In genomic region chr16:31032736-31033708, GRCh38 we compare ENCODE assay signal across 1 cellular context.
A peak's percentile ranks its signal among the peaks of the same experiment; 100 is the strongest.
TF ChIP-seq lines count a peak whose summit lies in the region.

TSS of gene STX4 (plus strand) at chr16:31033558. CDS start at chr16:31033806, 248 bp downstream.

TF ChIP-seq in K562, 482 proteins besides CTCF, POLR2A, EP300 and RAD21 (continued from another document and continues in another):
- TF ChIP-seq SFPQ (IDR thresholded peaks at IDR 0.05; ENCODE audit: low read depth, low read length): no peak
- TF ChIP-seq SMARCA4 (IDR thresholded peaks at IDR 0.05): peak; percentile 29; the same call in 1 of the 2 replicates
- TF ChIP-seq ZBTB12 (CRISPR knock-in tag; IDR thresholded peaks at IDR 0.05): peak; percentile 91
- TF ChIP-seq FOXM1 (IDR thresholded peaks at IDR 0.05; ENCODE audit: low read depth): no peak
- TF ChIP-seq FOXM1 (CRISPR knock-in tag; IDR thresholded peaks at IDR 0.05; ENCODE audit: low read depth): peak; percentile 52; the same call in 1 of the 2 replicates
- no peak for TF ChIP-seq MCM5 (IDR thresholded peaks at IDR 0.05; ENCODE audit: low read depth)
- no peak for TF ChIP-seq ZNF584 (CRISPR knock-in tag; IDR thresholded peaks at IDR 0.05; ENCODE audit: low read depth)
- TF ChIP-seq PML (IDR thresholded peaks at IDR 0.05; ENCODE audit: low read length): peak; percentile 65; the same call in 1 of the 2 replicates
- peak; percentile 90 for TF ChIP-seq CREB3L1 (IDR thresholded peaks at IDR 0.05; ENCODE audit: borderline replicate concordance, low read depth)
- TF ChIP-seq ZNF655 (CRISPR knock-in tag; IDR thresholded peaks at IDR 0.05): no peak
- no peak for TF ChIP-seq ZNF274 (IDR thresholded peaks at IDR 0.05; ENCODE audit: borderline replicate concordance, low read depth, low read length)
- no peak for TF ChIP-seq MAFF (IDR thresholded peaks at IDR 0.05; ENCODE audit: low read length)
- TF ChIP-seq DPF2 (IDR thresholded peaks at IDR 0.05): 0 out of 2 replicates have a peak, but pooled peaks have one; percentile 57
- no peak for TF ChIP-seq SAFB2 (IDR thresholded peaks at IDR 0.05; ENCODE audit: borderline replicate concordance, low read depth, low read length, severe bottlenecking)
- TF ChIP-seq SIN3A (IDR thresholded peaks at IDR 0.05; ENCODE audit: borderline replicate concordance in 2 of 2, control insufficient read depth in 1 of 2, low read depth in 2 of 2, low read length in 2 of 2): peak; percentile 25 to 82; a peak in 1 of 4 replicates
- peak; percentile 62; the same call in 1 of the 2 replicates for TF ChIP-seq SUPT5H (IDR thresholded peaks at IDR 0.05)
- peak; percentile 43 for TF ChIP-seq CHD1 (IDR thresholded peaks at IDR 0.05; ENCODE audit: low read length)
- TF ChIP-seq MGA (IDR thresholded peaks at IDR 0.05): peak; percentile 99
- peak; percentile 71; the same call in 1 of the 2 replicates for TF ChIP-seq FOXO4 (CRISPR knock-in tag; IDR thresholded peaks at IDR 0.05)
- no peak for TF ChIP-seq ZNF282 (CRISPR knock-in tag; IDR thresholded peaks at IDR 0.05)
- TF ChIP-seq FOXA3 (CRISPR knock-in tag; conservative IDR thresholded peaks at IDR 0.05 in 1 of 2, IDR thresholded peaks at IDR 0.05 in 1 of 2): peak in 1 of 2 experiments; percentile 47; a peak in 1 of 4 replicates
- TF ChIP-seq PHB2 (IDR thresholded peaks at IDR 0.05; ENCODE audit: low read depth): no peak
- TF ChIP-seq FIP1L1 (IDR thresholded peaks at IDR 0.05; ENCODE audit: low read depth, low read length, poor library complexity, severe bottlenecking): peak; percentile 24
- no peak for TF ChIP-seq RBM22 (IDR thresholded peaks at IDR 0.05; ENCODE audit: low read depth, low read length, poor library complexity, severe bottlenecking)
- TF ChIP-seq CBFA2T2 (conservative IDR thresholded peaks at IDR 0.05): peak; percentile 97
- TF ChIP-seq THAP12 (CRISPR knock-in tag; IDR thresholded peaks at IDR 0.05): peak; percentile 16; the same call in 1 of the 2 replicates
- TF ChIP-seq ZNF316 (IDR thresholded peaks at IDR 0.05): peak; percentile 30
- TF ChIP-seq PHF20 (IDR thresholded peaks at IDR 0.05; ENCODE audit: partially characterized antibody): peak; percentile 40
- peak; percentile 82 for TF ChIP-seq ZBTB7A (IDR thresholded peaks at IDR 0.05; ENCODE audit: borderline replicate concordance, control insufficient read depth, low read depth, low read length)
- TF ChIP-seq KLF13 (tag; IDR thresholded peaks at IDR 0.05; ENCODE audit: borderline replicate concordance, low read depth): peak; percentile 64; the same call in 1 of the 2 replicates
- TF ChIP-seq RNF2 (IDR thresholded peaks at IDR 0.05): peak; percentile 87
- no peak for TF ChIP-seq HDAC6 (IDR thresholded peaks at IDR 0.05; ENCODE audit: low read depth, low read length)
- no peak for TF ChIP-seq DLX4 (CRISPR knock-in tag; IDR thresholded peaks at IDR 0.05)
- no peak for TF ChIP-seq TSC22D4 (tag; IDR thresholded peaks at IDR 0.05)
- no peak for TF ChIP-seq HEY1 (CRISPR knock-in tag; IDR thresholded peaks at IDR 0.05; ENCODE audit: borderline replicate concordance)
